8 cellular contexts compared by ENCODE assay signal in genomic region chr15:64894395-64895056, GRCh38. TPM values are rescaled to one million over a fixed set of nuclear protein-coding genes. Genes with fewer than 3 reads are reported as not detected.
DNase-seq lines count a peak whose midpoint lies in the region; ATAC-seq, FAIRE-seq and TF ChIP-seq lines count a peak whose summit lies in the region.

No MANE protein-coding gene starts in this region.

- POLR2A ChIA-PET in activated CD4-positive, alpha-beta T cell treated with anti-CD3 and anti-CD28 coated beads, Interleukin-2, amount 10 ng/mL, durations not matched to agents 7 days and 5 days (lab: Charles Lee) = interaction anchor here (0.5 to 1.7 kb wide), 8 partner anchors 20 to 897 kb away, joined by 3 to 7 read pairs (median 5); partner anchors contain the start of genes PIF1 and RNU5B-1
- POLR2A ChIA-PET in H1 (lab: Charles Lee; ENCODE audit: partially characterized antibody) = interaction anchor here (0.5 to 2.9 kb wide), 20 partner anchors 7 to 410 kb away, joined by 3 to 16 read pairs (median 6); partner anchors contain the start of genes ANKDD1A, PIF1 and RNU5B-1

- H4K20me1 ChIP-seq in H1 (replicated peaks in 1 of 2; ENCODE audit: control insufficient read depth in 1 of 2, insufficient read depth in 2 of 2, low read length in 2 of 2) = no peaks in the 10 kb centered on the region

- TF ChIP-seq RAD21 in H1 (IDR thresholded peaks at IDR 0.05 in 1 of 2, conservative IDR thresholded peaks at IDR 0.05 in 1 of 2; ENCODE audit: low read depth in 2 of 2, low read length in 2 of 2) = no peak

- no peak overlapping the region for H2AK5ac ChIP-seq in H1 (ENCODE audit: low read depth, low read length)

- TF ChIP-seq POLR2A in GM18951 (IDR thresholded peaks at IDR 0.05; ENCODE audit: extremely low read depth, insufficient read depth, insufficient read length) (peak; percentile 67), H1 (IDR thresholded peaks at IDR 0.05; ENCODE audit: control extremely low read depth in 1 of 2, low read depth in 2 of 2, low read length in 2 of 2) (no peak)

- H3K9me3 Mint-ChIP-seq in activated CD4-positive, alpha-beta T cell treated with anti-CD3 and anti-CD28 coated beads, Interleukin-2, amount 10 ng/mL, durations not matched to agents 7 days and 5 days = peaks cover 4% of the 10 kb centered on the region

- peaks cover 75% of the 10 kb centered on the region for H3K4me1 Mint-ChIP-seq in activated CD4-positive, alpha-beta T cell treated with anti-CD3 and anti-CD28 coated beads, Interleukin-2, amount 10 ng/mL, durations not matched to agents 7 days and 5 days

- H3K9ac ChIP-seq in H1 (replicated peaks in 1 of 4; ENCODE audit: extremely low read depth in 1 of 4, low read depth in 3 of 4, low read length in 3 of 4) = 0 out of 7 replicates have a peak overlapping the region, but pooled peaks of 1 of the 4 experiments have one; percentile 37

- H2BK120ac ChIP-seq in H1 (replicated peaks; ENCODE audit: low read depth, low read length) = no peak overlapping the region

- H3K4me3 ChIP-seq in H1 (ENCODE audit: extremely low read depth in 1 of 4, insufficient read depth in 2 of 4, low read depth in 3 of 4, low read length in 4 of 4) (peak overlapping the region; percentile 21 to 62 (median 37)), neuron (ENCODE audit: low read length) (no peak overlapping the region), urinary bladder (ENCODE audit: low read depth, low read length) (peak overlapping the region; percentile 24)

- peak overlapping the region; percentile 81 for H3K56ac ChIP-seq in H1 (replicated peaks; ENCODE audit: insufficient read length, low read depth, low read length)

- TF ChIP-seq CTCF in H1 (IDR thresholded peaks at IDR 0.05; ENCODE audit: control extremely low read depth in 1 of 3, insufficient read depth in 1 of 3, low read depth in 1 of 3, low read length in 3 of 3) = no peak

- ATAC-seq in HG03135 (IDR thresholded peaks at IDR 0.05; ENCODE audit: unreplicated experiment) (peak; percentile 36), HG02840 (IDR thresholded peaks at IDR 0.05; ENCODE audit: low FRiP score, unreplicated experiment) (no peak)

- H2AFZ ChIP-seq in H1 (ENCODE audit: low read length) (no peak overlapping the region; the same call in 1 of the 2 replicates), neuron (ENCODE audit: low read depth, low read length) (peak overlapping the region; percentile 32)

- H2BK15ac ChIP-seq in H1 (ENCODE audit: low read length) = no peak overlapping the region

- H3K4ac ChIP-seq in H1 (replicated peaks; ENCODE audit: insufficient read length, low read depth, low read length) = peak overlapping the region; percentile 70

- WGBS in H1 (ENCODE audit: extremely low coverage in 1 of 2, insufficient coverage in 1 of 2, insufficient read length in 1 of 2, insufficient replicate concordance in 2 of 2, low coverage in 1 of 2, low lambda C conversion rate in 2 of 2, missing lambda C conversion rate in 1 of 2), 2 experiments = 4% methylated on average over 9 of the region's 20 CpGs; no CpG with 5 or more reads in 1 of the 2 experiments
- 42% methylated on average over 20 of the region's 20 CpGs for WGBS in urinary bladder

- in situ Hi-C loops in GM18951 (cut with MboI; ENCODE audit: low sequenced_read_pairs, unreplicated experiment) = no loop called here

- peak overlapping the region; percentile 78 for H3K4me3 Mint-ChIP-seq in activated CD4-positive, alpha-beta T cell treated with anti-CD3 and anti-CD28 coated beads, Interleukin-2, amount 10 ng/mL, durations not matched to agents 7 days and 5 days

- H4K8ac ChIP-seq in H1 (ENCODE audit: extremely low read depth, insufficient read depth, low read length) = no peak overlapping the region; the same call in 1 of the 2 replicates

- H3K23me2 ChIP-seq in H1 (ENCODE audit: low read depth, low read length) = peaks cover 10% of the 10 kb centered on the region; the same call in 1 of the 2 replicates

- H3K4me1 ChIP-seq in H1 (replicated peaks in 1 of 4; ENCODE audit: control insufficient read depth in 3 of 4, insufficient read depth in 4 of 4, low read length in 3 of 4) (peaks cover 7 to 26% (median 14%) of the 10 kb centered on the region in 4 experiments; a peak in 6 of 7 replicates), neuron (ENCODE audit: insufficient read depth, low read length) (peaks cover 7% of the 10 kb centered on the region), urinary bladder (ENCODE audit: insufficient read depth) (peaks cover 2% of the 10 kb centered on the region)

- FAIRE-seq in H1 (lab: Jason Lieb, UNC) = no peak

- TF ChIP-seq EP300 in H1 (IDR thresholded peaks at IDR 0.05; ENCODE audit: borderline replicate concordance in 1 of 2, low read depth in 2 of 2, low read length in 2 of 2) = no peak

- no peaks in the 10 kb centered on the region for H3K27me3 Mint-ChIP-seq in activated CD4-positive, alpha-beta T cell treated with anti-CD3 and anti-CD28 coated beads, Interleukin-2, amount 10 ng/mL, durations not matched to agents 7 days and 5 days

- peak; percentile 95 for DNase-seq in activated CD4-positive, alpha-beta T cell treated with anti-CD3 and anti-CD28 coated beads, Interleukin-2, amount 10 ng/mL, durations not matched to agents 7 days and 5 days
- DNase-seq in H1 (ENCODE audit: low read depth in 1 of 2, low spot score in 2 of 2) (peak in 1 of 2 experiments; percentile 69), NCI-H69 (lab: John Stamatoyannopoulos, UW) (no peak)

- H3K18ac ChIP-seq in H1 (ENCODE audit: extremely low read depth, low read length) = peak overlapping the region; percentile 76

- H3K79me2 ChIP-seq in H1 (ENCODE audit: control insufficient read depth in 1 of 2, insufficient read depth in 2 of 2, low read length in 2 of 2) = no peaks in the 10 kb centered on the region

- H3K36me3 Mint-ChIP-seq in activated CD4-positive, alpha-beta T cell treated with anti-CD3 and anti-CD28 coated beads, Interleukin-2, amount 10 ng/mL, durations not matched to agents 7 days and 5 days (ENCODE audit: low read depth) = no peaks in the 10 kb centered on the region

- peak overlapping the region; percentile 5 for H4K91ac ChIP-seq in H1 (replicated peaks; ENCODE audit: insufficient read length, low read length)

- H3K27me3 ChIP-seq in H1 (replicated peaks in 1 of 4; ENCODE audit: control insufficient read depth in 3 of 4, extremely low read depth in 1 of 4, insufficient read depth in 3 of 4, low read length in 3 of 4) (no peaks in the 10 kb centered on the region), neuron (ENCODE audit: insufficient read depth, low read length) (no peaks in the 10 kb centered on the region)

- H3K27ac Mint-ChIP-seq in activated CD4-positive, alpha-beta T cell treated with anti-CD3 and anti-CD28 coated beads, Interleukin-2, amount 10 ng/mL, durations not matched to agents 7 days and 5 days = peak overlapping the region; percentile 99

- no peaks in the 10 kb centered on the region for H3K9me3 ChIP-seq in H1 (ENCODE audit: insufficient read depth in 2 of 2, low read depth in 1 of 2, low read length in 1 of 2)
- no peaks in the 10 kb centered on the region for H3K9me3 ChIP-seq in neuron (ENCODE audit: low read length)

- H4K5ac ChIP-seq in H1 (ENCODE audit: insufficient read length, low read depth, low read length) = peak overlapping the region; percentile 68

- H3K4me2 ChIP-seq in H1 (ENCODE audit: insufficient read depth in 1 of 2, low read depth in 2 of 2, low read length in 2 of 2) = peak overlapping the region; percentile 81 to 83

- no peak overlapping the region for H3K14ac ChIP-seq in H1 (ENCODE audit: insufficient read length)

- H3K36me3 ChIP-seq in H1 (ENCODE audit: control insufficient read depth in 2 of 4, insufficient read depth in 4 of 4, low read length in 3 of 4) (no peaks in the 10 kb centered on the region), neuron (ENCODE audit: insufficient read depth, low read length) (no peaks in the 10 kb centered on the region), urinary bladder (ENCODE audit: insufficient read depth) (no peaks in the 10 kb centered on the region)

- H2BK12ac ChIP-seq in H1 (ENCODE audit: low read depth, low read length) = peak overlapping the region; percentile 39; the same call in 1 of the 2 replicates

- no peak overlapping the region for H3K23ac ChIP-seq in H1 (ENCODE audit: insufficient read length)

- peak overlapping the region; percentile 78 for H2BK5ac ChIP-seq in H1 (ENCODE audit: low read depth, low read length)

- no peaks in the 10 kb centered on the region for H3K79me1 ChIP-seq in H1 (ENCODE audit: low read depth, low read length)

- no peak overlapping the region for H2BK20ac ChIP-seq in H1 (ENCODE audit: low read length)

- CTCF ChIA-PET in activated CD4-positive, alpha-beta T cell treated with anti-CD3 and anti-CD28 coated beads, Interleukin-2, amount 10 ng/mL, durations not matched to agents 7 days and 5 days (lab: Charles Lee) = interaction anchor here (0.6 to 6.0 kb wide), 15 partner anchors 10 to 174 kb away, joined by 3 to 41 read pairs (median 8); partner anchors contain the start of gene PIF1
- CTCF ChIA-PET in H1 (lab: Charles Lee; ENCODE audit: partially characterized antibody) = interaction anchor here (0.6 to 2.8 kb wide), 14 partner anchors 9 to 180 kb away, joined by 3 to 12 read pairs (median 5); no protein-coding TSS in a partner anchor

- H3K27ac ChIP-seq in H1 (ENCODE audit: low read depth, low read length) (no peak overlapping the region; the same call in 1 of the 2 replicates), urinary bladder (ENCODE audit: low read depth) (peak overlapping the region; percentile 96)

RNA-seq across cellular contexts. Expression of gene ANKDD1A, which starts 17.2 kb away (rescaled TPM):
- 1 to 10 TPM in 1 of 2 experiments, under 1 TPM in 1; 0.87 to 1.1 TPM for total RNA-seq in activated CD4-positive, alpha-beta T cell treated with anti-CD3 and anti-CD28 coated beads, Interleukin-2, amount 10 ng/mL, durations not matched to agents 7 days and 5 days
- 5.0 and 5.7 TPM in 2 replicates for total RNA-seq in H1 (2021; fragmentation: NEBNext Ultra II Directional; extraction: Animal tissue kit (Norgen Biotek cat#: 25700))
- polyA plus RNA-seq in H1 (2011; rRNA removed) = 4.1 and 6.8 TPM in 2 replicates
- 5.8 TPM for polyA plus RNA-seq in H1 (2011; cell fraction: cytosol; rRNA removed)
- polyA plus RNA-seq in H1 (2011; cell fraction: nucleus; rRNA removed) = 24.6 TPM
- polyA plus RNA-seq in H1 (2012, experiment 1 of 2) = 3.7 to 5.5 TPM (median 4.6 TPM) in 4 replicates
- 1.8 TPM for polyA plus RNA-seq in H1 (2012, experiment 2 of 2)
- 2.9 TPM for polyA plus RNA-seq in H1 (2013, experiment 1 of 2)
- polyA plus RNA-seq in H1 (2013, experiment 2 of 2) = 3.0 TPM
- polyA minus RNA-seq in H1 (2011; rRNA and poly(A)+ RNA removed) = 7.9 and 11.9 TPM in 2 replicates
- 3.4 TPM for polyA minus RNA-seq in H1 (2011; cell fraction: cytosol; rRNA and poly(A)+ RNA removed)
- 20.7 TPM for polyA minus RNA-seq in H1 (2011; cell fraction: nucleus; rRNA and poly(A)+ RNA removed)
- 12.4 TPM for total RNA-seq in urinary bladder
- polyA plus RNA-seq in urinary bladder = 7.5 TPM

RNA-seq across cellular contexts. Expression of gene PLEKHO2, which starts 52.8 kb away (rescaled TPM):
- 10 to 100 TPM; 25.4 to 27.6 TPM for total RNA-seq in activated CD4-positive, alpha-beta T cell treated with anti-CD3 and anti-CD28 coated beads, Interleukin-2, amount 10 ng/mL, durations not matched to agents 7 days and 5 days
- 20.1 and 20.3 TPM in 2 replicates for total RNA-seq in H1 (2021; fragmentation: NEBNext Ultra II Directional; extraction: Animal tissue kit (Norgen Biotek cat#: 25700))
- polyA plus RNA-seq in H1 (2011; rRNA removed) = 16.9 and 19.7 TPM in 2 replicates
- 16.6 TPM for polyA plus RNA-seq in H1 (2011; cell fraction: cytosol; rRNA removed)
- polyA plus RNA-seq in H1 (2011; cell fraction: nucleus; rRNA removed) = 31.1 TPM
- polyA plus RNA-seq in H1 (2012, experiment 1 of 2) = 18.9 to 22.4 TPM (median 21.2 TPM) in 4 replicates
- polyA plus RNA-seq in H1 (2012, experiment 2 of 2) = 20.6 TPM
- 12.5 TPM for polyA plus RNA-seq in H1 (2013, experiment 1 of 2)
- 12.7 TPM for polyA plus RNA-seq in H1 (2013, experiment 2 of 2)
- polyA minus RNA-seq in H1 (2011; rRNA and poly(A)+ RNA removed) = 13.3 and 19.6 TPM in 2 replicates
- 14.6 TPM for polyA minus RNA-seq in H1 (2011; cell fraction: cytosol; rRNA and poly(A)+ RNA removed)
- 11.1 TPM for polyA minus RNA-seq in H1 (2011; cell fraction: nucleus; rRNA and poly(A)+ RNA removed)
- total RNA-seq in urinary bladder = 25.6 TPM
- polyA plus RNA-seq in urinary bladder = 40.2 TPM
